In the genomic region with DNA sequence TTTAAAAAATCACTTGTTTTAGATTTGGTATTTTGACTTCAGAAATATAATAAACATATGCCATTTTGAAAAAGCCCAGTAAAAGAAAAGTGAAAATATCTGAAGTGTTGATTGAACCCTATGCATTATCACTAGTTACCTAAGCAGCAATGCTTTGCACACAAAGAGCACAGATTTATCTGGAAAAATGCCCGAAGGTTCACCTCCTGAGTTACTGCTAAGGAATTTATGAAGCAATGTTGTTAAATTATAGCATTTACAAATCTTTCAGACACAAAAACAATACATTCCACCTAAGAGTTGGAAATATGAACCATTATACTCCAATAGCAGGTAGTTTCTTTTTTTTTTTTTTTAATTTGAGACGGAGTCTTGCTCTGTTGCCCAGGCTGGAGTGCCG, we compare ENCODE assay signal across 28 cellular contexts. TPM values are rescaled to one million over a fixed set of nuclear protein-coding genes. Genes with fewer than 3 reads are reported as not detected.
A peak's percentile ranks its signal among the peaks of the same experiment; 100 is the strongest.
DNase-seq lines count a peak whose midpoint lies in the region; ATAC-seq and TF ChIP-seq lines count a peak whose summit lies in the region.
"Had no signal": no experiment of that assay in that cellular context is flagged by ENCODE, and none has a peak within 500 bp of the region (broad histone marks: within the 10 kb centered on the region; RNA-seq: fewer than 3 reads in every experiment).

No MANE protein-coding gene starts in this region.

- in situ Hi-C loops in Panc1 (cut with HindIII; ENCODE audit: low pct_unique_long_range_greater_than_20kb, low sequenced_read_pairs) = no loop called here
- in situ Hi-C loops in gastrocnemius medialis (cut with MboI; ENCODE audit: low sequenced_read_pairs in 4 of 4) = no loop called here

- H3K27ac ChIP-seq in Panc1 (ENCODE audit: low read length) = peak overlapping the region; percentile 12
- peak overlapping the region; percentile 81 to 88 (median 85) for H3K27ac ChIP-seq in gastrocnemius medialis
- H3K27ac ChIP-seq in lower lobe of right lung = no peak overlapping the region
- H3K27ac ChIP-seq: esophagus squamous epithelium, skin epidermis, stomach, thyroid gland had no signal

- CTCF ChIA-PET in Panc1 (lab: Charles Lee) = no interaction called here

- ATAC-seq in Panc1 (no peak), gastrocnemius medialis (no peak), GM19395 (IDR thresholded peaks at IDR 0.05; ENCODE audit: unreplicated experiment) (no peak), lower lobe of right lung (no peak), GM18858 (IDR thresholded peaks at IDR 0.05; ENCODE audit: unreplicated experiment) (no peak)
- ATAC-seq: left lobe of liver had no signal

- H3K36me3 ChIP-seq in Panc1 (ENCODE audit: control insufficient read depth, insufficient read depth, low read length) (no peaks in the 10 kb centered on the region; the same call in 1 of the 2 replicates), gastrocnemius medialis (no peaks in the 10 kb centered on the region), lower lobe of right lung (peaks cover 2% of the 10 kb centered on the region)
- H3K36me3 ChIP-seq: thyroid gland had no signal

- H3K4me3 ChIP-seq in Panc1 (ENCODE audit: low read depth in 2 of 2, low read length in 2 of 2) (no peak overlapping the region), cardiac fibroblast (replicated peaks in 1 of 2; ENCODE audit: low read depth in 2 of 2, low read length in 2 of 2) (no peak overlapping the region), gastrocnemius medialis (no peak overlapping the region), lower lobe of right lung (no peak overlapping the region)
- H3K4me3 ChIP-seq: esophagus squamous epithelium, skin epidermis, stomach, thyroid gland had no signal

- POLR2A ChIA-PET in Panc1 (lab: Charles Lee) = no interaction called here

- TF ChIP-seq POLR2A in gastrocnemius medialis (IDR thresholded peaks at IDR 0.05) = no peak

- H3K27me3 ChIP-seq in Panc1 (ENCODE audit: control insufficient read depth, insufficient read depth, low read length) (no peaks in the 10 kb centered on the region), gastrocnemius medialis (no peaks in the 10 kb centered on the region), lower lobe of right lung (ENCODE audit: low read depth) (no peaks in the 10 kb centered on the region)
- H3K27me3 ChIP-seq: esophagus squamous epithelium, stomach, thyroid gland had no signal

- no peaks in the 10 kb centered on the region for H3K9me3 ChIP-seq in Panc1 (ENCODE audit: control insufficient read depth, insufficient read depth, low read depth, low read length)
- H3K9me3 ChIP-seq in gastrocnemius medialis = no peaks in the 10 kb centered on the region
- no peaks in the 10 kb centered on the region for H3K9me3 ChIP-seq in lower lobe of right lung
- H3K9me3 ChIP-seq: esophagus squamous epithelium, stomach, thyroid gland had no signal

- peaks cover 43% of the 10 kb centered on the region for H3K4me1 ChIP-seq in Panc1 (ENCODE audit: control insufficient read depth, insufficient read depth, low read length)
- H3K4me1 ChIP-seq in gastrocnemius medialis = peaks cover 64 to 66% of the 10 kb centered on the region in 2 donors
- peaks cover 15% of the 10 kb centered on the region for H3K4me1 ChIP-seq in lower lobe of right lung

- DNase-seq in ELR (ENCODE audit: low read depth) (peak; percentile 57), Panc1 (ENCODE audit: low read depth, low spot score) (no peak), cardiac fibroblast (ENCODE audit: low read depth in 2 of 2) (peak; percentile 77 to 79), gastrocnemius medialis (no peak), lower lobe of right lung (no peak), activated gamma-delta T cell treated with Interleukin-2 at 50 U/mL for 16 hours (no peak)
- DNase-seq: activated CD4-positive, alpha-beta T cell treated with anti-CD3 and anti-CD28 coated beads, Interleukin-2, amount 50 U/mL, for 4 hours; activated CD8-positive, alpha-beta memory T cell treated with anti-CD3 and anti-CD28 coated beads, Interleukin-2, amount 50 U/mL, for 4 hours; activated naive CD4-positive, alpha-beta T cell treated with anti-CD3 and anti-CD28 coated beads, Interleukin-2, amount 10 ng/mL, durations not matched to agents 7 days and 5 days; AML-193; CD8-positive, alpha-beta memory T cell; dermis blood vessel endothelial cell; esophagus squamous epithelium; hypothalamus; NCI-H1105; NCI-H1930; NCI-H526 treated with DMSO at 0.1 percent for 48 hours; stomach; thyroid gland had no signal

- no TSS peak for BruUV-seq in Panc1 (replicated peaks; lab: Mats Ljungman, UMichigan)

- no peak for TF ChIP-seq CTCF in Panc1 (IDR thresholded peaks at IDR 0.05)
- no peak for TF ChIP-seq CTCF in cardiac fibroblast (IDR thresholded peaks at IDR 0.05; ENCODE audit: low read depth, low read length)
- no peak for TF ChIP-seq CTCF in gastrocnemius medialis (IDR thresholded peaks at IDR 0.05 in 4 of 5, conservative IDR thresholded peaks at IDR 0.05 in 1 of 5)
- no peak for TF ChIP-seq CTCF in lower lobe of right lung (IDR thresholded peaks at IDR 0.05)

- intact Hi-C loops in Panc1 (cut with micrococcal nuclease; ENCODE audit: unreplicated experiment) = no loop called here
- intact Hi-C loops in gastrocnemius medialis (cut with DNase I; ENCODE audit: low total_unique reads) = no loop called here
- intact Hi-C loops in lower lobe of right lung (cut with DNase I) = no loop called here

RNA-seq across cellular contexts. Expression of a gene that starts 38.9 kb away (rescaled TPM):
- total RNA-seq in Panc1 (2021; ENCODE audit: unreplicated experiment) (21.8 TPM), gastrocnemius medialis (10 to 100 TPM; 13.8 to 20.0 (median 18.2) TPM), lower lobe of right lung (33.4 TPM)
- 30.0 TPM for polyA plus RNA-seq in Panc1 (2012; ENCODE audit: insufficient read length)

RNA-seq across cellular contexts. Expression of a gene that starts 43.0 kb away (rescaled TPM):
- total RNA-seq in Panc1 (2021; ENCODE audit: unreplicated experiment) = 102 TPM
- 66.5 TPM for polyA plus RNA-seq in Panc1 (2012; ENCODE audit: insufficient read length)
- total RNA-seq in gastrocnemius medialis = 100 to 1,000 TPM in 1 of 4 donors, 10 to 100 TPM in 3; 77.3 to 150 (median 80.7) TPM
- 67.9 TPM for total RNA-seq in lower lobe of right lung

RNA-seq across cellular contexts. Expression of a gene that starts 47.9 kb away (rescaled TPM):
- total RNA-seq in Panc1 (2021; ENCODE audit: unreplicated experiment) (not detected), gastrocnemius medialis (not detected), lower lobe of right lung (not detected)
- polyA plus RNA-seq in Panc1 (2012; ENCODE audit: insufficient read length) = not detected
- total RNA-seq: activated T-helper 1 cell treated with anti-CD3 and anti-CD28 coated beads, Interleukin-12 subunit alpha, Interleukin-12 subunit beta, Interleukin-2, Interleukin-4 antibody, amounts not matched to agents 30 ng/mL and 10 ng/mL and 1 ng/mL, durations not matched to agents 14 hours and 24 hours and 36 hours; CD8-positive, alpha-beta memory T cell; dermis blood vessel endothelial cell; esophagus squamous epithelium; left lobe of liver; mesenteric fat pad; progenitor cell of endocrine pancreas; SK-MEL-5; stomach; T-helper 1 cell treated with Interleukin-12 subunit alpha and Interleukin-12 subunit beta and Interleukin-4 antibody, amounts not matched to agents 30 ng/mL and 1 ng/mL, for 36 hours; thyroid gland had no signal
- polyA plus RNA-seq: CD8-positive, alpha-beta memory T cell; stomach had no signal

RNA-seq across cellular contexts. Expression of a gene that starts 52.2 kb away (rescaled TPM):
- total RNA-seq in Panc1 (2021; ENCODE audit: unreplicated experiment) (1.5 TPM), gastrocnemius medialis (not detected), lower lobe of right lung (0.09 TPM)
- polyA plus RNA-seq in Panc1 (2012; ENCODE audit: insufficient read length) = 1.6 TPM
- total RNA-seq: left lobe of liver, progenitor cell of endocrine pancreas, stomach, thyroid gland had no signal
- polyA plus RNA-seq: CD8-positive, alpha-beta memory T cell; stomach had no signal

RNA-seq across cellular contexts. Expression of a gene that starts 55.1 kb away (rescaled TPM):
- total RNA-seq in Panc1 (2021; ENCODE audit: unreplicated experiment) = 26.7 TPM
- polyA plus RNA-seq in Panc1 (2012; ENCODE audit: insufficient read length) = 37.3 TPM
- 10 to 100 TPM; 36.0 to 87.0 (median 60.7) TPM for total RNA-seq in gastrocnemius medialis
- 53.3 TPM for total RNA-seq in lower lobe of right lung

Comparison
In these comparisons a context has a peak if more than half of its experiments do, and no peak if none do; other contexts are left out.
1. DNase-seq: peak in ELR (single experiment) and cardiac fibroblast (2 of 2); none in Panc1 (single experiment), gastrocnemius medialis (0 of 2), lower lobe of right lung (single experiment) and activated gamma-delta T cell treated with Interleukin-2 at 50 U/mL for 16 hours (single experiment).